34 cellular contexts compared by ENCODE assay signal in the genomic region with DNA sequence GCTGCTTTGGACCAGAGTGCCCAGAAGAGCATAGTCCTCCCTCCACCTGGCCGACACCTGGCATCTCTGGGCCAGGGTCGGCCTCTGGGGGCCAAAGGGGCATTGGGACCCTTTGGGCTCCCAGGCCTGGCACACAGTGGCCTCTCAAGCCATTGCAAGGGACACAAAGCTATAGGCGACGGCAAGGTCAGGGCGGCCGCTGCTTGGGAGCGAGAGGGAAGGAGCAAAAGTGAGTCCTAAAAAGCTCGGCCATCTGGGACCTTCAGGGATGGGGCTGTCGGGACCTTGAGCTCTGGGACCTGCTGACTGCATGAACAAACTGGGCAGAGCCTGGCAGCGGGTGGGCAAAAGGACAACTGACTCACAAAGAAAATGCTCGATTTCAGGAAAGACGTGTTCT.
"Had no signal": no experiment of that assay in that cellular context is flagged by ENCODE, and none has a peak within 500 bp of the region (broad histone marks: within the 10 kb centered on the region; RNA-seq: fewer than 3 reads in every experiment).

No MANE protein-coding gene starts in this region.

- H3K9ac ChIP-seq: KMS-11 had no signal

- H3K27ac ChIP-seq: KMS-11 had no signal

- DNase-seq: Karpas-422, Kasumi-1, MG63, MM.1S, MV-4-11, NCI-H1048, NCI-H1092, NCI-H1092 treated with DMSO at 0.1 percent for 48 hours, NCI-H1105, NCI-H1105 treated with DMSO at 0.1 percent for 48 hours, NCI-H1417, NCI-H1417 treated with DMSO at 0.1 percent for 48 hours, NCI-H1436, NCI-H1436 treated with DMSO at 0.1 percent for 48 hours, NCI-H146, NCI-H1694, NCI-H1694 treated with DMSO at 0.1 percent for 48 hours, NCI-H187, NCI-H187 treated with DMSO at 0.1 percent for 48 hours, NCI-H1930, NCI-H2029, NCI-H2029 treated with DMSO at 0.1 percent for 48 hours, NCI-H2081, NCI-H2081 treated with DMSO at 0.1 percent for 48 hours, NCI-H2107, NCI-H2171, NCI-H2171 treated with DMSO at 0.1 percent for 48 hours, NCI-H2227 treated with DMSO at 0.1 percent for 48 hours, NCI-H226, NCI-H345, NCI-H446, NCI-H446 treated with DMSO at 0.1 percent for 48 hours, NCI-H510A had no signal

- H3K4me2 ChIP-seq: KMS-11 had no signal

- H3K4me3 ChIP-seq: MG63 had no signal

- H3K36me3 ChIP-seq: MG63 had no signal

- H3K9me3 ChIP-seq: MG63 had no signal
